Comparison of ENCODE assay signal across 33 cellular contexts in genomic region chr2:49186050-49186648, GRCh38. TPM values are rescaled to one million over a fixed set of nuclear protein-coding genes. Genes with fewer than 3 reads are reported as not detected.
"Had no signal": no experiment of that assay in that cellular context is flagged by ENCODE, and none has a peak within 500 bp of the region (broad histone marks: within the 10 kb centered on the region; RNA-seq: fewer than 3 reads in every experiment).

No MANE protein-coding gene starts in this region.

- DNase-seq: activated B cell treated with CpG ODN at 0.5 μM for 24 hours; activated CD4-positive, alpha-beta memory T cell treated with anti-CD3 and anti-CD28 coated beads for 36 hours; activated CD4-positive, alpha-beta T cell treated with anti-CD3 and anti-CD28 coated beads for 4 hours; activated CD4-positive, alpha-beta T cell treated with anti-CD3 and anti-CD28 coated beads, Interleukin-2, amount 10 ng/mL, durations not matched to agents 24 days and 14 days; activated CD4-positive, alpha-beta T cell treated with anti-CD3 and anti-CD28 coated beads, Interleukin-2, amount 50 U/mL, for 1 hour; activated CD4-positive, alpha-beta T cell treated with anti-CD3 and anti-CD28 coated beads, Interleukin-2, amount 50 U/mL, for 4 hours; activated CD4-positive, CD25-positive, alpha-beta regulatory T cell treated with anti-CD3 and anti-CD28 coated beads, Interleukin-2, amount 50 U/mL, for 72 hours; activated CD8-positive, alpha-beta memory T cell treated with anti-CD3 and anti-CD28 coated beads, Interleukin-2, amount 50 U/mL, for 4 hours; activated CD8-positive, alpha-beta T cell treated with anti-CD3 and anti-CD28 coated beads for 36 hours; activated effector memory CD4-positive, alpha-beta T cell treated with Interleukin-2 at 50 U/mL for 16 hours; activated gamma-delta T cell; activated naive CD4-positive, alpha-beta T cell treated with anti-CD3 and anti-CD28 coated beads, Interleukin-2, amount 10 ng/mL, durations not matched to agents 7 days and 5 days; activated naive CD4-positive, alpha-beta T cell treated with Interleukin-2 at 50 U/mL for 16 hours; activated naive CD8-positive, alpha-beta T cell treated with anti-CD3 and anti-CD28 coated beads, Interleukin-2, amount 10 ng/mL, durations not matched to agents 7 days and 5 days; activated naive CD8-positive, alpha-beta T cell treated with anti-CD3 and anti-CD28 coated beads, Interleukin-2, amount 50 U/mL, for 24 hours; activated T-cell treated with anti-CD3 and anti-CD28 coated beads for 4 hours; activated T-cell treated with anti-CD3 and anti-CD28 coated beads, Interleukin-2, amount 50 U/mL, for 1 hour; activated T-cell treated with anti-CD3 and anti-CD28 coated beads, Interleukin-2, amount 50 U/mL, for 4 hours; activated T-cell treated with anti-CD3 and anti-CD28 coated beads, Interleukin-2, amount 50 U/mL, for 72 hours; amygdala; anterior cingulate cortex; cerebellar nuclear complex; T-helper 2 cell; T-helper 9 cell had no signal

- H3K36me3 ChIP-seq: ascending aorta, cardiac muscle cell had no signal

- H3K27ac ChIP-seq: ascending aorta, cardiac muscle cell, VCaP had no signal

- H3K9me3 ChIP-seq: ascending aorta had no signal

- FAIRE-seq: bronchial epithelial cell, TTC549 had no signal

- H3K4me1 ChIP-seq: ascending aorta had no signal

- ATAC-seq: activated CD8-positive, alpha-beta T cell treated with anti-CD3 and anti-CD28 coated beads for 36 hours; activated naive CD8-positive, alpha-beta T cell treated with anti-CD3 and anti-CD28 coated beads, Interleukin-2, amount 50 U/mL, for 24 hours; activated T-cell treated with anti-CD3 and anti-CD28 coated beads, Interleukin-2, amount 50 U/mL, for 4 hours; activated T-cell treated with anti-CD3 and anti-CD28 coated beads, Interleukin-2, amount 50 U/mL, for 72 hours had no signal

- H3K4me3 ChIP-seq: ascending aorta, cardiac muscle cell had no signal

- H3K27me3 ChIP-seq: ascending aorta, cardiac muscle cell had no signal

RNA-seq across cellular contexts. Expression of gene FSHR, which starts 31.8 kb away (rescaled TPM):
- total RNA-seq: activated B cell treated with CpG ODN at 0.5 μM for 24 hours; activated CD4-positive, alpha-beta memory T cell treated with anti-CD3 and anti-CD28 coated beads for 36 hours; activated CD4-positive, alpha-beta T cell treated with anti-CD3 and anti-CD28 coated beads, Interleukin-2, amount 10 ng/mL, durations not matched to agents 24 days and 14 days; activated CD8-positive, alpha-beta memory T cell treated with anti-CD3 and anti-CD28 coated beads for 36 hours; activated CD8-positive, alpha-beta T cell treated with anti-CD3 and anti-CD28 coated beads for 36 hours; activated naive CD8-positive, alpha-beta T cell treated with anti-CD3 and anti-CD28 coated beads, Interleukin-2, amount 10 ng/mL, durations not matched to agents 7 days and 5 days; activated T-cell treated with anti-CD3 and anti-CD28 coated beads, Interleukin-2, amount 50 U/mL, for 4 hours; activated T-cell treated with anti-CD3 and anti-CD28 coated beads, Interleukin-2, amount 50 U/mL, for 72 hours; activated T-helper 2 cell treated with anti-CD3 and anti-CD28 coated beads, Interferon-gamma antibody, Interleukin-2, Interleukin-4, amounts not matched to agents 10 μg/mL and 5 μg/mL and 100 μg/mL, durations not matched to agents 14 hours and 24 hours and 36 hours; ascending aorta; bronchial epithelial cell; chondrocyte had no signal
- polyA plus RNA-seq: adipose tissue had no signal
